8 cellular contexts compared by ENCODE assay signal in genomic region chr16:19114359-19115147, GRCh38. TPM values are rescaled to one million over a fixed set of nuclear protein-coding genes. Genes with fewer than 3 reads are reported as not detected.
A peak's percentile ranks its signal among the peaks of the same experiment; 100 is the strongest.
DNase-seq lines count a peak whose midpoint lies in the region; ATAC-seq and TF ChIP-seq lines count a peak whose summit lies in the region.

No MANE protein-coding gene starts in this region.

- intact Hi-C loops in activated CD4-positive, alpha-beta T cell treated with anti-CD3 and anti-CD28 coated beads for 36 hours (cut with DNase I, micrococcal nuclease) = no loop called here
- intact Hi-C loops in testis (cut with DNase I; ENCODE audit: low total_unique reads) = no loop called here

- H3K36me3 ChIP-seq in testis (ENCODE audit: low read depth, missing control alignments) = no peaks in the 10 kb centered on the region

- no peaks in the 10 kb centered on the region for H3K27me3 ChIP-seq in testis

- peak; percentile 33 for DNase-seq in activated CD4-positive, alpha-beta T cell treated with anti-CD3 and anti-CD28 coated beads for 36 hours
- no peak for DNase-seq in activated CD4-positive, alpha-beta T cell treated with anti-CD3 and anti-CD28 coated beads, Interleukin-2, amount 50 U/mL, for 1 hour
- DNase-seq in NCI-H510A (lab: John Stamatoyannopoulos, UW) (peak; percentile 77), left lobe of liver (ENCODE audit: low spot score) (peak; percentile 58), testis (peak; percentile 81)

- WGBS in testis, 2 donors = 6% methylated on average over 51 of the region's 80 CpGs; no CpG with 5 or more reads in 1 of the 2 donors

- no peak for TF ChIP-seq POLR2A in testis (IDR thresholded peaks at IDR 0.05)

- H3K4me3 ChIP-seq in testis = peak overlapping the region; percentile 63 to 78

- H3K27ac ChIP-seq in cingulate gyrus (ENCODE audit: low read depth, low read length) (peak overlapping the region; percentile 29), testis (peak overlapping the region; percentile 86 to 95)

- no peaks in the 10 kb centered on the region for H3K9me3 ChIP-seq in testis

- peaks cover 22% of the 10 kb centered on the region for H3K27me3 Mint-ChIP-seq in activated CD4-positive, alpha-beta T cell treated with anti-CD3 and anti-CD28 coated beads for 36 hours

- H3K4me1 ChIP-seq in testis = peaks cover 34% of the 10 kb centered on the region

- CTCF ChIA-PET in activated CD4-positive, alpha-beta T cell treated with anti-CD3 and anti-CD28 coated beads for 36 hours (lab: Charles Lee) = interaction anchor here (0.6 kb wide), 1 partner anchor 86 kb away, joined by 3 read pairs; no protein-coding TSS in a partner anchor

- H3K9me3 Mint-ChIP-seq in activated CD4-positive, alpha-beta T cell treated with anti-CD3 and anti-CD28 coated beads for 36 hours (ENCODE audit: low read depth) = no peaks in the 10 kb centered on the region

- POLR2A ChIA-PET in activated CD4-positive, alpha-beta T cell treated with anti-CD3 and anti-CD28 coated beads for 36 hours (lab: Charles Lee) = no interaction called here

- H3K4me3 Mint-ChIP-seq in activated CD4-positive, alpha-beta T cell treated with anti-CD3 and anti-CD28 coated beads for 36 hours = peak overlapping the region; percentile 56

- no peak overlapping the region for H3K27ac Mint-ChIP-seq in activated CD4-positive, alpha-beta T cell treated with anti-CD3 and anti-CD28 coated beads for 36 hours

- H3K4me1 Mint-ChIP-seq in activated CD4-positive, alpha-beta T cell treated with anti-CD3 and anti-CD28 coated beads for 36 hours = peaks cover 20% of the 10 kb centered on the region

- H3K36me3 Mint-ChIP-seq in activated CD4-positive, alpha-beta T cell treated with anti-CD3 and anti-CD28 coated beads for 36 hours (ENCODE audit: low read depth) = no peaks in the 10 kb centered on the region

- no peak for TF ChIP-seq CTCF in testis (IDR thresholded peaks at IDR 0.05)

- no peak for ATAC-seq in activated CD4-positive, alpha-beta T cell treated with anti-CD3 and anti-CD28 coated beads for 36 hours
- ATAC-seq in left lobe of liver (peak; percentile 17), HG03565 (IDR thresholded peaks at IDR 0.05; ENCODE audit: unreplicated experiment) (no peak), HG03139 (IDR thresholded peaks at IDR 0.05; ENCODE audit: unreplicated experiment) (no peak)

RNA-seq across cellular contexts. Expression of gene ITPRIPL2, which starts 0.8 kb away (rescaled TPM):
- total RNA-seq in activated CD4-positive, alpha-beta T cell treated with anti-CD3 and anti-CD28 coated beads for 36 hours = 1 to 10 TPM; 2.4 to 4.2 TPM
- total RNA-seq in left lobe of liver (16.2 TPM), testis (10 to 100 TPM; 15.7 to 24.6 TPM)
- polyA plus RNA-seq in testis (ENCODE audit: insufficient read depth, low read depth, low replicate concordance) = 8.5 TPM

RNA-seq across cellular contexts. Expression of gene COQ7, which starts 47.1 kb away (rescaled TPM):
- total RNA-seq in activated CD4-positive, alpha-beta T cell treated with anti-CD3 and anti-CD28 coated beads for 36 hours = 10 to 100 TPM; 13.2 to 16.0 TPM
- total RNA-seq in left lobe of liver = 8.4 TPM
- 10 to 100 TPM; 42.0 to 53.6 TPM for total RNA-seq in testis
- 58.4 TPM for polyA plus RNA-seq in testis (ENCODE audit: insufficient read depth, low read depth, low replicate concordance)

RNA-seq across cellular contexts. Expression of gene SYT17, which starts 53.5 kb away (rescaled TPM):
- total RNA-seq in activated CD4-positive, alpha-beta T cell treated with anti-CD3 and anti-CD28 coated beads for 36 hours = not detected
- total RNA-seq in left lobe of liver (7.7 TPM), testis (1 to 10 TPM; 3.1 to 3.7 TPM)
- polyA plus RNA-seq in testis (ENCODE audit: insufficient read depth, low read depth, low replicate concordance) = 0.75 TPM
